In the genomic region with DNA sequence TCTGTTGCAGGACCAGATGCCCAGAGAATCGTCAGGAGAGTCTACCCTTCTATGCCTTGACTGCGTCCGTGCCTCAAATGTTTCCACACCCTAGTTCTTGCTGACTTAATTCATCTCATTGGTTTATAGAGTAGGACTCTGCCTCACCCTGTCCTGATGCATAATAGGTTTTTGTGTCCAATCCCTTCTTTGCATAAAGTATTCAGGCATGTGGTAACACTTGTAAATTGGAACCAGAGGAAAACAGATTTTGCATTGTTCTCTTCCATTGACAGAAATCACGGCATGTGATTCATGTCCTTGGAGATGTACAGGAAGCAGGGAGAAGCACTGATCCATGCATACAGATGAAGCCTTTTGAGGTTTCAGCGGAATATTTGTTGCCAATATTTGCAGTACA, we compare ENCODE assay signal across 19 cellular contexts. TPM values are rescaled to one million over a fixed set of nuclear protein-coding genes. Genes with fewer than 3 reads are reported as not detected.
"Had no signal": no experiment of that assay in that cellular context is flagged by ENCODE, and none has a peak within 500 bp of the region (broad histone marks: within the 10 kb centered on the region; RNA-seq: fewer than 3 reads in every experiment).

No MANE protein-coding gene starts in this region.

- ATAC-seq: body of pancreas; effector memory CD8-positive, alpha-beta T cell; esophagus mucosa; heart right ventricle; left lung; right cardiac atrium; stimulated activated effector memory CD8-positive, alpha-beta T cell treated with anti-CD3 and anti-CD28 coated beads, Interleukin-12 subunit alpha, Interleukin-12 subunit beta, amount 100 ng/mL, for 72 hours had no signal

- H3K4me1 ChIP-seq: body of pancreas, heart right ventricle, left lung, neural progenitor cell, parathyroid adenoma, tibial artery had no signal

- H3K36me3 Mint-ChIP-seq: neural progenitor cell; stimulated activated effector memory CD8-positive, alpha-beta T cell treated with anti-CD3 and anti-CD28 coated beads, Interleukin-12 subunit alpha, Interleukin-12 subunit beta, amount 100 ng/mL, for 72 hours had no signal

- H3K9me3 ChIP-seq: body of pancreas, left lung, tibial artery had no signal

- H3K4me1 Mint-ChIP-seq: activated B cell treated with CpG ODN at 0.5 μM for 24 hours; activated CD4-positive, alpha-beta T cell treated with anti-CD3 and anti-CD28 coated beads, Interleukin-2, amount 10 ng/mL, durations not matched to agents 7 days and 5 days; stimulated activated effector memory CD8-positive, alpha-beta T cell treated with anti-CD3 and anti-CD28 coated beads, Interleukin-12 subunit alpha, Interleukin-12 subunit beta, amount 100 ng/mL, for 72 hours had no signal

- H3K36me3 ChIP-seq: heart right ventricle, left lung, neural progenitor cell, tibial artery had no signal

- H3K9me3 Mint-ChIP-seq: activated B cell treated with CpG ODN at 0.5 μM for 24 hours; activated CD4-positive, alpha-beta T cell treated with anti-CD3 and anti-CD28 coated beads, Interleukin-2, amount 10 ng/mL, durations not matched to agents 7 days and 5 days; activated naive CD4-positive, alpha-beta T cell treated with anti-CD3 and anti-CD28 coated beads for 36 hours; effector memory CD8-positive, alpha-beta T cell; neural progenitor cell; stimulated activated effector memory CD8-positive, alpha-beta T cell treated with anti-CD3 and anti-CD28 coated beads, Interleukin-12 subunit alpha, Interleukin-12 subunit beta, amount 100 ng/mL, for 72 hours had no signal

- H3K27ac ChIP-seq: body of pancreas, heart right ventricle, left lung, neural progenitor cell, parathyroid adenoma, tibial artery had no signal

- H3K4me3 ChIP-seq: body of pancreas, heart right ventricle, left lung, neural progenitor cell, tibial artery had no signal

- H3K4me3 Mint-ChIP-seq: activated B cell treated with CpG ODN at 0.5 μM for 24 hours; activated CD4-positive, alpha-beta T cell treated with anti-CD3 and anti-CD28 coated beads, Interleukin-2, amount 10 ng/mL, durations not matched to agents 7 days and 5 days; activated naive CD4-positive, alpha-beta T cell treated with anti-CD3 and anti-CD28 coated beads for 36 hours; dendritic cell treated with granulocyte-macrophage colony-stimulating factor and Interleukin-4, amounts not matched to agents 40 ng/mL and 50 ng/mL, for 4 days; effector memory CD8-positive, alpha-beta T cell; neural progenitor cell; stimulated activated effector memory CD8-positive, alpha-beta T cell treated with anti-CD3 and anti-CD28 coated beads, Interleukin-12 subunit alpha, Interleukin-12 subunit beta, amount 100 ng/mL, for 72 hours had no signal

- DNase-seq: activated B cell treated with CpG ODN at 0.5 μM for 24 hours; activated CD4-positive, alpha-beta T cell treated with anti-CD3 and anti-CD28 coated beads, Interleukin-2, amount 10 ng/mL, durations not matched to agents 7 days and 5 days; activated CD8-positive, alpha-beta memory T cell treated with anti-CD3 and anti-CD28 coated beads for 24 hours; activated naive CD4-positive, alpha-beta T cell treated with anti-CD3 and anti-CD28 coated beads for 36 hours; body of pancreas; cerebellar nuclear complex; effector memory CD8-positive, alpha-beta T cell; heart right ventricle; islet precursor cell; left lung; right cardiac atrium; tibial artery had no signal

- H3K27me3 ChIP-seq: body of pancreas, left lung, neural progenitor cell, tibial artery had no signal

- H3K27ac Mint-ChIP-seq: activated B cell treated with CpG ODN at 0.5 μM for 24 hours; activated CD4-positive, alpha-beta T cell treated with anti-CD3 and anti-CD28 coated beads, Interleukin-2, amount 10 ng/mL, durations not matched to agents 7 days and 5 days; activated naive CD4-positive, alpha-beta T cell treated with anti-CD3 and anti-CD28 coated beads for 36 hours; dendritic cell treated with granulocyte-macrophage colony-stimulating factor and Interleukin-4, amounts not matched to agents 40 ng/mL and 50 ng/mL, for 4 days; effector memory CD8-positive, alpha-beta T cell; neural progenitor cell; stimulated activated effector memory CD8-positive, alpha-beta T cell treated with anti-CD3 and anti-CD28 coated beads, Interleukin-12 subunit alpha, Interleukin-12 subunit beta, amount 100 ng/mL, for 72 hours had no signal

- H3K27me3 Mint-ChIP-seq: activated B cell treated with CpG ODN at 0.5 μM for 24 hours; dendritic cell treated with granulocyte-macrophage colony-stimulating factor and Interleukin-4, amounts not matched to agents 40 ng/mL and 50 ng/mL, for 4 days; effector memory CD8-positive, alpha-beta T cell had no signal

RNA-seq across cellular contexts. Expression of a gene that starts 29.5 kb away (rescaled TPM):
- total RNA-seq: activated B cell treated with CpG ODN at 0.5 μM for 24 hours; activated CD4-positive, alpha-beta T cell treated with anti-CD3 and anti-CD28 coated beads, Interleukin-2, amount 10 ng/mL, durations not matched to agents 7 days and 5 days; activated naive CD4-positive, alpha-beta T cell treated with anti-CD3 and anti-CD28 coated beads for 36 hours; esophagus mucosa; mesenteric fat pad; right cardiac atrium; T-helper 1 cell treated with Interleukin-12 subunit alpha and Interleukin-12 subunit beta and Interleukin-4 antibody, amounts not matched to agents 30 ng/mL and 1 ng/mL, for 36 hours had no signal
- polyA plus RNA-seq: heart right ventricle, right cardiac atrium had no signal
